ENCODE assay signal across 16 cellular contexts in the genomic region with DNA sequence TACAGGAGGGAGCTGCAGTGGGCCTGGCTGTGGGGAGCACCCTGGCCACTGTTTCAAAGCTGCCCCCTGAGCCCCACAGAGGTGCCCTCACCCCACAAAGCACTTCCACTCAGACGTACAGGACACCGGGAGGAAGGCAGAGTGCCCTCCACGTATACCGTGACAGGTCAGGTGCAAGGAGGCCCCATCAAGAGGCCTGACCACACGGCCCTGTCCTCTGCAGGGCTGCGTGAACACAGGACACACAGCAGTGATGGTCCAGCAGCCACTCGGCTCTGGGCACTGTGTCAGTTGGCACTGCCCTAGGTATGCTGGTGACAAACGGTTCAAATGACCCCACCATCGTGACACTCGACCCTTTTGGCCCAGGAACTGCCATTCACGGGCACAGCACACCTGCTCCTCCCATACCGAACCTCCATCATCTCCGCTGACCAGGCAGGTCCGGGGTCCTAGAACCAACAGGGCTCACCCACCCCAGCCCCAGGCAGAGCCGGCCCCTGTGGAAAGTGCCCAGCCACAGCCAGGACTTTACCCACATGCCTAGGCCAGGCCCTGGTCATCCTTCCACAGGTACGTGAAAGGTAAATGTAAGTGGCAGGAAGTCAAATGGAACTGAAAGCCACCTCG.
A peak's percentile ranks its signal among the peaks of the same experiment; 100 is the strongest.
DNase-seq lines count a peak whose midpoint lies in the region; ATAC-seq and TF ChIP-seq lines count a peak whose summit lies in the region.
"Had no signal": no experiment of that assay in that cellular context is flagged by ENCODE, and none has a peak within 500 bp of the region (broad histone marks: within the 10 kb centered on the region; RNA-seq: fewer than 3 reads in every experiment).

No MANE protein-coding gene starts in this region.

- 90 to 91% methylated on average over 17 of the region's 17 CpGs for WGBS in sigmoid colon, 2 donors

- H3K9me3 ChIP-seq in BLaER1 treated with 17β-estradiol and CSF1 and Interleukin-3, amounts not matched to agents 10 nM and 100 nM (replicated peaks in 1 of 11) = no peaks in the 10 kb centered on the region
- no peaks in the 10 kb centered on the region for H3K9me3 ChIP-seq in sigmoid colon

- H3K36me3 ChIP-seq in BLaER1 treated with 17β-estradiol and CSF1 and Interleukin-3, amounts not matched to agents 10 nM and 100 nM = no peaks in the 10 kb centered on the region
- no peaks in the 10 kb centered on the region for H3K36me3 ChIP-seq in sigmoid colon

- H3K4me3 ChIP-seq in BLaER1 treated with 17β-estradiol and CSF1 and Interleukin-3, amounts not matched to agents 10 nM and 100 nM = no peak overlapping the region
- H3K4me3 ChIP-seq in coronary artery (no peak overlapping the region), sigmoid colon (no peak overlapping the region), foreskin fibroblast (ENCODE audit: low read depth in 1 of 2, low read length in 2 of 2) (no peak overlapping the region)

- DNase-seq in coronary artery (ENCODE audit: low spot score) (peak; percentile 54), mesenteric fat pad (ENCODE audit: low spot score) (peak; percentile 73), sigmoid colon (peak; percentile 44), foreskin fibroblast (no peak), omental fat pad (ENCODE audit: low spot score) (no peak)
- DNase-seq: GOT3, KG1, MV-4-11, NCI-H1417, NCI-H187, NCI-H2107, NCI-H510A treated with DMSO at 0.1 percent for 48 hours had no signal

- TF ChIP-seq CTCF in coronary artery (IDR thresholded peaks at IDR 0.05) = no peak
- no peak for TF ChIP-seq CTCF in sigmoid colon (IDR thresholded peaks at IDR 0.05)
- TF ChIP-seq CTCF in foreskin fibroblast (IDR thresholded peaks at IDR 0.05; ENCODE audit: low read depth, low read length) = no peak
- no peak for TF ChIP-seq CTCF in omental fat pad (IDR thresholded peaks at IDR 0.05)

- H3K4me2 ChIP-seq in BLaER1 treated with 17β-estradiol and CSF1 and Interleukin-3, amounts not matched to agents 10 nM and 100 nM = peak overlapping the region in 10 of 11 experiments; percentile 4 to 70 (median 62); a peak in 17 of 22 replicates

- H3K27me3 ChIP-seq in BLaER1 treated with 17β-estradiol and CSF1 and Interleukin-3, amounts not matched to agents 10 nM and 100 nM = no peaks in the 10 kb centered on the region
- no peaks in the 10 kb centered on the region for H3K27me3 ChIP-seq in sigmoid colon

- TF ChIP-seq POLR2A in sigmoid colon (IDR thresholded peaks at IDR 0.05) = no peak

- H4K20me1 ChIP-seq in BLaER1 treated with 17β-estradiol and CSF1 and Interleukin-3, amounts not matched to agents 10 nM and 100 nM = no peaks in the 10 kb centered on the region

- H3K9ac ChIP-seq in BLaER1 treated with 17β-estradiol and CSF1 and Interleukin-3, amounts not matched to agents 10 nM and 100 nM = no peak overlapping the region

- no peak overlapping the region for H3K27ac ChIP-seq in BLaER1 treated with 17β-estradiol and CSF1 and Interleukin-3, amounts not matched to agents 10 nM and 100 nM
- H3K27ac ChIP-seq in coronary artery (no peak overlapping the region), sigmoid colon (no peak overlapping the region)
- H3K27ac ChIP-seq: C4-2B had no signal

- intact Hi-C loops in sigmoid colon (cut with DNase I) = no loop called here

- no peak for ATAC-seq in omental fat pad (ENCODE audit: low FRiP score)
- no peak for ATAC-seq in activated CD4-positive, CD25-positive, alpha-beta regulatory T cell treated with anti-CD3 and anti-CD28 coated beads, Interleukin-2, amount 50 U/mL, for 24 hours
- ATAC-seq in HG03159 (IDR thresholded peaks at IDR 0.05; ENCODE audit: unreplicated experiment) = no peak

- H3K4me1 ChIP-seq in BLaER1 treated with 17β-estradiol and CSF1 and Interleukin-3, amounts not matched to agents 10 nM and 100 nM = peaks cover 21 to 40% (median 36%) of the 10 kb centered on the region in 10 experiments
- no peaks in the 10 kb centered on the region for H3K4me1 ChIP-seq in sigmoid colon

- no peak for TF ChIP-seq EP300 in sigmoid colon (IDR thresholded peaks at IDR 0.05)

Comparison
In these comparisons a context has a peak if more than half of its experiments do, and no peak if none do; other contexts are left out.
1. DNase-seq: peak in coronary artery (single experiment), mesenteric fat pad (single experiment) and sigmoid colon (single experiment); none in foreskin fibroblast (0 of 2) and omental fat pad (single experiment).